ENCODE assay signal across 15 cellular contexts in genomic region chr12:12202747-12203146, GRCh38.
DNase-seq lines count a peak whose midpoint lies in the region; ATAC-seq and TF ChIP-seq lines count a peak whose summit lies in the region.
"Had no signal": no experiment of that assay in that cellular context is flagged by ENCODE, and none has a peak within 500 bp of the region (broad histone marks: within the 10 kb centered on the region; RNA-seq: fewer than 3 reads in every experiment).

No MANE protein-coding gene starts in this region.

- ATAC-seq in left ventricle myocardium superior, result peak; percentile 10
- ATAC-seq in Right ventricle myocardium inferior, result no peak
- no peak for ATAC-seq in HG02973 (IDR thresholded peaks at IDR 0.05; ENCODE audit: unreplicated experiment)

- H3K9ac ChIP-seq in endodermal cell (ENCODE audit: extremely low read depth, low read length, poor library complexity, severe bottlenecking), result no peak overlapping the region

- H3K9me3 Mint-ChIP-seq in endodermal cell (peaks cover 13% of the 10 kb centered on the region), nephron progenitor cell (peaks cover 39% of the 10 kb centered on the region)

- DNase-seq in left ventricle myocardium superior (no peak), Right ventricle myocardium inferior (ENCODE audit: missing footprints) (no peak), endodermal cell (no peak), nephron progenitor cell (no peak), DMS79 (lab: John Stamatoyannopoulos, UW) (no peak), SIG-M5 (lab: John Stamatoyannopoulos, UW) (no peak), NCI-H2171 (lab: John Stamatoyannopoulos, UW) (no peak)
- DNase-seq: DMS53, HCEC 1CT, NCI-H1417 treated with DMSO at 0.1 percent for 48 hours, NCI-H2081, NCI-H524 treated with DMSO at 0.1 percent for 48 hours had no signal

- H3K9me3 ChIP-seq in endodermal cell (ENCODE audit: control insufficient read depth, low read length), result peaks cover 20% of the 10 kb centered on the region

- H3K27ac Mint-ChIP-seq in endodermal cell (peak overlapping the region; percentile 31), nephron progenitor cell (peak overlapping the region; percentile 66)
- H3K27ac Mint-ChIP-seq: IgD-negative memory B cell had no signal

- 100% methylated on average over 1 of the region's 1 CpG; no CpG with 5 or more reads in 1 of the 2 experiments for WGBS in endodermal cell (ENCODE audit: insufficient coverage in 1 of 2, insufficient read length in 1 of 2), 2 experiments

- H3K4me3 ChIP-seq in endodermal cell (ENCODE audit: low read length), result no peak overlapping the region
- H3K4me3 ChIP-seq: SK-N-MC had no signal

- TF ChIP-seq CTCF in endodermal cell (conservative IDR thresholded peaks at IDR 0.05) (peak; percentile 73), nephron progenitor cell (IDR thresholded peaks at IDR 0.05) (no peak)

- H3K4me1 Mint-ChIP-seq in endodermal cell (peaks cover 44% of the 10 kb centered on the region), nephron progenitor cell (no peaks in the 10 kb centered on the region)
- H3K4me1 Mint-ChIP-seq: IgD-negative memory B cell had no signal

- H3K27me3 Mint-ChIP-seq in endodermal cell (ENCODE audit: insufficient read depth) (no peaks in the 10 kb centered on the region), nephron progenitor cell (ENCODE audit: low read depth, poor library complexity) (no peaks in the 10 kb centered on the region)

- H3K4me1 ChIP-seq in endodermal cell (ENCODE audit: control insufficient read depth, insufficient read depth, low read length), result no peaks in the 10 kb centered on the region

- H3K36me3 Mint-ChIP-seq in endodermal cell (ENCODE audit: low read depth) (peaks cover 56% of the 10 kb centered on the region), nephron progenitor cell (ENCODE audit: low read depth) (peaks cover 70% of the 10 kb centered on the region)
- H3K36me3 Mint-ChIP-seq: IgD-negative memory B cell had no signal

- no peak overlapping the region for H3K4me3 Mint-ChIP-seq in endodermal cell
- no peak overlapping the region for H3K4me3 Mint-ChIP-seq in nephron progenitor cell
- H3K4me3 Mint-ChIP-seq: IgD-negative memory B cell had no signal

- intact Hi-C loops in left ventricle myocardium superior (cut with micrococcal nuclease) (no loop called here), Right ventricle myocardium inferior (cut with DNase I) (no loop called here)

- no peak overlapping the region for H3K27ac ChIP-seq in endodermal cell (ENCODE audit: low read depth, low read length)
- H3K27ac ChIP-seq: SK-N-MC had no signal

- no peaks in the 10 kb centered on the region for H3K27me3 ChIP-seq in endodermal cell (ENCODE audit: control insufficient read depth, insufficient read depth, low read length, poor library complexity, severe bottlenecking)

- H3K36me3 ChIP-seq in endodermal cell (ENCODE audit: control insufficient read depth, insufficient read depth, low read length), result peaks cover 44% of the 10 kb centered on the region
